ENCODE assay signal across 1 cellular context in genomic region chr15:40929730-40930429, GRCh38.
TF ChIP-seq lines count a peak whose summit lies in the region.

No MANE protein-coding gene starts in this region.

TF ChIP-seq in K562, 482 proteins besides CTCF, POLR2A, EP300 and RAD21 (continued from another document and continues in another):
- TF ChIP-seq, protein P1, sequence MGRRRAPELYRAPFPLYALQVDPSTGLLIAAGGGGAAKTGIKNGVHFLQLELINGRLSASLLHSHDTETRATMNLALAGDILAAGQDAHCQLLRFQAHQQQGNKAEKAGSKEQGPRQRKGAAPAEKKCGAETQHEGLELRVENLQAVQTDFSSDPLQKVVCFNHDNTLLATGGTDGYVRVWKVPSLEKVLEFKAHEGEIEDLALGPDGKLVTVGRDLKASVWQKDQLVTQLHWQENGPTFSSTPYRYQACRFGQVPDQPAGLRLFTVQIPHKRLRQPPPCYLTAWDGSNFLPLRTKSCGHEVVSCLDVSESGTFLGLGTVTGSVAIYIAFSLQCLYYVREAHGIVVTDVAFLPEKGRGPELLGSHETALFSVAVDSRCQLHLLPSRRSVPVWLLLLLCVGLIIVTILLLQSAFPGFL (CRISPR knock-in tag; IDR thresholded peaks at IDR 0.05) = no peak
- TF ChIP-seq RBM14 (IDR thresholded peaks at IDR 0.05; ENCODE audit: borderline replicate concordance, insufficient read depth, low read depth, low read length) (no peak), MYNN (IDR thresholded peaks at IDR 0.05) (no peak), MYNN (CRISPR knock-in tag; IDR thresholded peaks at IDR 0.05) (no peak), RBFOX2 (IDR thresholded peaks at IDR 0.05; ENCODE audit: low read depth, low read length) (no peak), AFF1 (IDR thresholded peaks at IDR 0.05; ENCODE audit: low read depth in 1 of 2, partially characterized antibody in 2 of 2) (no peak), SNRNP70 (optimal IDR thresholded peaks at IDR 0.05; ENCODE audit: low read depth, low read length) (no peak), ZNF134 (CRISPR knock-in tag; conservative IDR thresholded peaks at IDR 0.05) (no peak), HDAC8 (tag; IDR thresholded peaks at IDR 0.05) (no peak), MAFF (IDR thresholded peaks at IDR 0.05; ENCODE audit: low read length) (no peak), RBM34 (IDR thresholded peaks at IDR 0.05; ENCODE audit: borderline replicate concordance, insufficient read depth, low read length) (no peak), RBM25 (IDR thresholded peaks at IDR 0.05; ENCODE audit: low read depth, low read length, severe bottlenecking) (no peak), ZNF3 (CRISPR knock-in tag; IDR thresholded peaks at IDR 0.05) (no peak), PCBP1 (IDR thresholded peaks at IDR 0.05; ENCODE audit: low read depth, low read length, poor library complexity, severe bottlenecking) (peak; percentile 15), PURB (CRISPR knock-in tag; IDR thresholded peaks at IDR 0.05; ENCODE audit: low read depth) (no peak), ZNF232 (CRISPR knock-in tag; IDR thresholded peaks at IDR 0.05) (no peak), GABPA (tag; conservative IDR thresholded peaks at IDR 0.05; ENCODE audit: low read depth) (no peak), SLC30A9 (CRISPR knock-in tag; IDR thresholded peaks at IDR 0.05) (no peak), HNRNPK (IDR thresholded peaks at IDR 0.05; ENCODE audit: low read depth, low read length, poor library complexity, severe bottlenecking) (no peak), ZNF212 (CRISPR knock-in tag; IDR thresholded peaks at IDR 0.05) (no peak), CBX3 (IDR thresholded peaks at IDR 0.05; ENCODE audit: borderline replicate concordance in 1 of 2, low read length in 2 of 2) (no peak), DEAF1 (CRISPR knock-in tag; IDR thresholded peaks at IDR 0.05) (no peak), PTRF (tag; IDR thresholded peaks at IDR 0.05) (no peak), ZNF586 (CRISPR knock-in tag; conservative IDR thresholded peaks at IDR 0.05) (no peak), RB1 (IDR thresholded peaks at IDR 0.05; ENCODE audit: low read depth) (peak; percentile 17), MLLT1 (IDR thresholded peaks at IDR 0.05) (no peak)
- TF ChIP-seq, protein P2, sequence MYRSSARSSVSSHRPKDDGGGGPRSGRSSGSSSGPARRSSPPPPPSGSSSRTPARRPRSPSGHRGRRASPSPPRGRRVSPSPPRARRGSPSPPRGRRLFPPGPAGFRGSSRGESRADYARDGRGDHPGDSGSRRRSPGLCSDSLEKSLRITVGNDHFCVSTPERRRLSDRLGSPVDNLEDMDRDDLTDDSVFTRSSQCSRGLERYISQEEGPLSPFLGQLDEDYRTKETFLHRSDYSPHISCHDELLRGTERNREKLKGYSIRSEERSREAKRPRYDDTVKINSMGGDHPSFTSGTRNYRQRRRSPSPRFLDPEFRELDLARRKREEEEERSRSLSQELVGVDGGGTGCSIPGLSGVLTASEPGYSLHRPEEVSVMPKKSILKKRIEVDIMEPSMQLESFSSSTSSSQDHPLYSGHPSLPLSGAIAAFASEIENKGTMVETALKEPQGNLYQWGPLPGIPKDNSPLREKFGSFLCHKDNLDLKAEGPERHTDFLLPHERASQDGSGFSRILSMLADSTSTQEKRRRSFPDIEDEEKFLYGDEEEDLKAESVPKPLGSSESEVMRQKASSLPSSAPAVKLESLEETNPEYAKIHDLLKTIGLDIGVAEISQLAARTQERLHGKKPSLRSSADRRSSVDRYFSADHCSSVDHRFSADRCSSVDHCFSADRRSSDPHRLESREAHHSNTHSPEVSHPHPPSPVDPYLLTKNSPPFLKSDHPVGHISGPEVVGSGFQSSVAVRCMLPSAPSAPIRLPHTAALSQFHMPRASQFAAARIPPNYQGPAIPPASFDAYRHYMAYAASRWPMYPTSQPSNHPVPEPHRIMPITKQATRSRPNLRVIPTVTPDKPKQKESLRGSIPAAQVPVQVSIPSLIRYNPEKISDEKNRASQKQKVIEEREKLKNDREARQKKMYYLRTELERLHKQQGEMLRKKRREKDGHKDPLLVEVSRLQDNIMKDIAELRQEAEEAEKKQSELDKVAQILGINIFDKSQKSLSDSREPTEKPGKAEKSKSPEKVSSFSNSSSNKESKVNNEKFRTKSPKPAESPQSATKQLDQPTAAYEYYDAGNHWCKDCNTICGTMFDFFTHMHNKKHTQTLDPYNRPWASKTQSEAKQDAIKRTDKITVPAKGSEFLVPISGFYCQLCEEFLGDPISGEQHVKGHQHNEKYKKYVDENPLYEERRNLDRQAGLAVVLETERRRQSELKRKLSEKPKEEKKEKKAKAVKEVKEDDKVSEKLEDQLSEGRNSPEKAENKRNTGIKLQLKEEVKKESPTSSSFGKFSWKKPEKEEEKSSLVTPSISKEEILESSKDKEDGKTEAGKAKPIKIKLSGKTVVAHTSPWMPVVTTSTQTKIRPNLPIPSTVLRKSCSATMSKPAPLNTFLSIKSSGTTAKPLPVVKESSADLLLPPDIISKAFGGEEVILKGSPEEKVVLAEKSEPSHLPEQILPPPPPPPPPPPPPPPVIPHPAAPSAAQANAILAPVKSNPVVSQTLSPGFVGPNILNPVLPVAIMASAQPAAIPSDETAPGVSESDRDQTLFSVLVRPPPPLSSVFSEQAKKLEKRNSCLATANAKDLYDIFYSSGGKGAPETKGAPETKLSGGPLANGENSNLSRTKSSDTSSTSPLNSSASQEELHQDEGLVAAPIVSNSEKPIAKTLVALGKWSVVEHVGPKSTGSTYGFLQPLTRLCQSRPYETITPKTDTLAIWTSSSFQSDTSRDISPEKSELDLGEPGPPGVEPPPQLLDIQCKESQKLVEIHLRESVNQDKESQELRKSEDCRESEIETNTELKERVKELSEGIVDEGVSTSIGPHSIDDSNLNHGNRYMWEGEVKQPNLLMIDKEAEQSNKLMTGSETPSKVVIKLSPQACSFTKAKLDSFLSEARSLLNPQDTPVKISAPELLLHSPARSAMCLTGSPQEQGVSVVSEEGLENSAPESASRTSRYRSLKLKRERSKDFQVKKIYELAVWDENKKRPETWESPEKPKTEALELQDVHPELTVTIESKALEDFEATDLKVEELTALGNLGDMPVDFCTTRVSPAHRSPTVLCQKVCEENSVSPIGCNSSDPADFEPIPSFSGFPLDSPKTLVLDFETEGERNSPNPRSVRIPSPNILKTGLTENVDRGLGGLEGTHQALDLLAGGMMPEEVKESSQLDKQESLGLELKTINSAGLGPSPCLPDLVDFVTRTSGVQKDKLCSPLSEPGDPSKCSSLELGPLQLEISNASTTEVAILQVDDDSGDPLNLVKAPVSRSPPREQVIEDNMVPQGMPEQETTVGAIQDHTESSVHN (IDR thresholded peaks at IDR 0.05; ENCODE audit: borderline replicate concordance in 1 of 2, low read depth in 1 of 2) = no peak
- TF ChIP-seq, protein P3, sequence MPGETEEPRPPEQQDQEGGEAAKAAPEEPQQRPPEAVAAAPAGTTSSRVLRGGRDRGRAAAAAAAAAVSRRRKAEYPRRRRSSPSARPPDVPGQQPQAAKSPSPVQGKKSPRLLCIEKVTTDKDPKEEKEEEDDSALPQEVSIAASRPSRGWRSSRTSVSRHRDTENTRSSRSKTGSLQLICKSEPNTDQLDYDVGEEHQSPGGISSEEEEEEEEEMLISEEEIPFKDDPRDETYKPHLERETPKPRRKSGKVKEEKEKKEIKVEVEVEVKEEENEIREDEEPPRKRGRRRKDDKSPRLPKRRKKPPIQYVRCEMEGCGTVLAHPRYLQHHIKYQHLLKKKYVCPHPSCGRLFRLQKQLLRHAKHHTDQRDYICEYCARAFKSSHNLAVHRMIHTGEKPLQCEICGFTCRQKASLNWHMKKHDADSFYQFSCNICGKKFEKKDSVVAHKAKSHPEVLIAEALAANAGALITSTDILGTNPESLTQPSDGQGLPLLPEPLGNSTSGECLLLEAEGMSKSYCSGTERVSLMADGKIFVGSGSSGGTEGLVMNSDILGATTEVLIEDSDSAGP (CRISPR knock-in tag; IDR thresholded peaks at IDR 0.05) = no peak
- TF ChIP-seq, protein P4, sequence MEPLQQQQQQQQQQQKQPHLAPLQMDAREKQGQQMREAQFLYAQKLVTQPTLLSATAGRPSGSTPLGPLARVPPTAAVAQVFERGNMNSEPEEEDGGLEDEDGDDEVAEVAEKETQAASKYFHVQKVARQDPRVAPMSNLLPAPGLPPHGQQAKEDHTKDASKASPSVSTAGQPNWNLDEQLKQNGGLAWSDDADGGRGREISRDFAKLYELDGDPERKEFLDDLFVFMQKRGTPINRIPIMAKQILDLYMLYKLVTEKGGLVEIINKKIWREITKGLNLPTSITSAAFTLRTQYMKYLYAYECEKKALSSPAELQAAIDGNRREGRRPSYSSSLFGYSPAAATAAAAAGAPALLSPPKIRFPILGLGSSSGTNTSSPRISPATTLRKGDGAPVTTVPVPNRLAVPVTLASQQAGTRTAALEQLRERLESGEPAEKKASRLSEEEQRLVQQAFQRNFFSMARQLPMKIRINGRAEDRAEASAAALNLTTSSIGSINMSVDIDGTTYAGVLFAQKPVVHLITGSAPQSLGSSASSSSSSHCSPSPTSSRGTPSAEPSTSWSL (CRISPR knock-in tag; IDR thresholded peaks at IDR 0.05; ENCODE audit: borderline replicate concordance) = no peak
- TF ChIP-seq, protein P5, sequence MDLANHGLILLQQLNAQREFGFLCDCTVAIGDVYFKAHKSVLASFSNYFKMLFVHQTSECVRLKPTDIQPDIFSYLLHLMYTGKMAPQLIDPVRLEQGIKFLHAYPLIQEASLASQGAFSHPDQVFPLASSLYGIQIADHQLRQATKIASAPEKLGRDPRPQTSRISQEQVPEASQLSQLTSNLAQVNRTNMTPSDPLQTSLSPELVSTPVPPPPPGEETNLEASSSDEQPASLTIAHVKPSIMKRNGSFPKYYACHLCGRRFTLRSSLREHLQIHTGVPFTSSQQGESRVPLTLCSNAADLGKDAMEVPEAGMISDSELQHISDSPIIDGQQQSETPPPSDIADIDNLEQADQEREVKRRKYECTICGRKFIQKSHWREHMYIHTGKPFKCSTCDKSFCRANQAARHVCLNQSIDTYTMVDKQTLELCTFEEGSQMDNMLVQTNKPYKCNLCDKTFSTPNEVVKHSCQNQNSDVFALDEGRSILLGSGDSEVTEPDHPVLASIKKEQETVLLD (IDR thresholded peaks at IDR 0.05) = no peak
- TF ChIP-seq, protein P6, sequence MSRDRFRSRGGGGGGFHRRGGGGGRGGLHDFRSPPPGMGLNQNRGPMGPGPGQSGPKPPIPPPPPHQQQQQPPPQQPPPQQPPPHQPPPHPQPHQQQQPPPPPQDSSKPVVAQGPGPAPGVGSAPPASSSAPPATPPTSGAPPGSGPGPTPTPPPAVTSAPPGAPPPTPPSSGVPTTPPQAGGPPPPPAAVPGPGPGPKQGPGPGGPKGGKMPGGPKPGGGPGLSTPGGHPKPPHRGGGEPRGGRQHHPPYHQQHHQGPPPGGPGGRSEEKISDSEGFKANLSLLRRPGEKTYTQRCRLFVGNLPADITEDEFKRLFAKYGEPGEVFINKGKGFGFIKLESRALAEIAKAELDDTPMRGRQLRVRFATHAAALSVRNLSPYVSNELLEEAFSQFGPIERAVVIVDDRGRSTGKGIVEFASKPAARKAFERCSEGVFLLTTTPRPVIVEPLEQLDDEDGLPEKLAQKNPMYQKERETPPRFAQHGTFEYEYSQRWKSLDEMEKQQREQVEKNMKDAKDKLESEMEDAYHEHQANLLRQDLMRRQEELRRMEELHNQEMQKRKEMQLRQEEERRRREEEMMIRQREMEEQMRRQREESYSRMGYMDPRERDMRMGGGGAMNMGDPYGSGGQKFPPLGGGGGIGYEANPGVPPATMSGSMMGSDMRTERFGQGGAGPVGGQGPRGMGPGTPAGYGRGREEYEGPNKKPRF (IDR thresholded peaks at IDR 0.05; ENCODE audit: low read depth, low read length) = no peak
